Comparison of ENCODE assay signal across 24 cellular contexts in genomic region chr2:45879406-45879805, GRCh38.
DNase-seq lines count a peak whose midpoint lies in the region; ATAC-seq, FAIRE-seq and TF ChIP-seq lines count a peak whose summit lies in the region.
"Had no signal": no experiment of that assay in that cellular context is flagged by ENCODE, and none has a peak within 500 bp of the region (broad histone marks: within the 10 kb centered on the region; RNA-seq: fewer than 3 reads in every experiment).

No MANE protein-coding gene starts in this region.

- no peak overlapping the region for H3K9ac ChIP-seq in OCI-LY1 (ENCODE audit: low read length)
- H3K9ac ChIP-seq in HepG2 (ENCODE audit: insufficient read depth, low read depth, low read length): no peak overlapping the region

- intact Hi-C loops in HepG2 (cut with micrococcal nuclease; ENCODE audit: unreplicated experiment) (no loop called here), posterior cingulate gyrus (cut with DNase I) (no loop called here)

- H3K36me3 ChIP-seq in OCI-LY1 (ENCODE audit: insufficient read depth, low read length): peaks cover 2% of the 10 kb centered on the region
- no peaks in the 10 kb centered on the region for H3K36me3 ChIP-seq in HepG2 (replicated peaks in 1 of 2; ENCODE audit: control insufficient read depth in 1 of 2, insufficient read depth in 2 of 2, low read length in 2 of 2)
- H3K36me3 ChIP-seq: ascending aorta, suprapubic skin had no signal

- H4K20me1 ChIP-seq in OCI-LY1 (ENCODE audit: insufficient read depth, low read length): no peaks in the 10 kb centered on the region
- no peaks in the 10 kb centered on the region for H4K20me1 ChIP-seq in HepG2 (ENCODE audit: insufficient read depth, low read length)

- FAIRE-seq in GM12891 (lab: Jason Lieb, UNC) (peak; percentile 47), HepG2 (lab: Jason Lieb, UNC) (no peak)
- FAIRE-seq: GM18507, islet of Langerhans had no signal

- H3F3A ChIP-seq in OCI-LY1 (ENCODE audit: insufficient read depth, low read length): no peaks in the 10 kb centered on the region

- 42% methylated on average over 6 of the region's 6 CpGs for WGBS in HepG2 (ENCODE audit: low lambda C conversion rate)

- H3K79me2 ChIP-seq in OCI-LY1 (ENCODE audit: insufficient read depth, low read length) (no peaks in the 10 kb centered on the region), HepG2 (ENCODE audit: insufficient read depth, low read length) (no peaks in the 10 kb centered on the region)

- H3K4me1 ChIP-seq in OCI-LY1 (ENCODE audit: insufficient read depth, low read length, severe bottlenecking) (peaks cover 10% of the 10 kb centered on the region), HepG2 (ENCODE audit: insufficient read depth, low read length) (no peaks in the 10 kb centered on the region)

- H2AFZ ChIP-seq in OCI-LY1 (ENCODE audit: low read length) (no peak overlapping the region), HepG2 (ENCODE audit: low read length) (no peak overlapping the region)

- DNase-seq in G401 (ENCODE audit: low spot score): peak; percentile 35
- DNase-seq in GM12891 (ENCODE audit: insufficient read length, low spot score): no peak
- no peak for DNase-seq in HepG2 (ENCODE audit: low spot score)
- DNase-seq in NCI-H748 treated with DMSO at 0.1 percent for 48 hours (lab: John Stamatoyannopoulos, UW): no peak
- no peak for DNase-seq in posterior cingulate gyrus
- DNase-seq: activated CD4-positive, alpha-beta T cell treated with anti-CD3 and anti-CD28 coated beads, Interleukin-2, amount 50 U/mL, for 48 hours; activated naive CD4-positive, alpha-beta T cell treated with Interleukin-2 at 50 U/mL for 16 hours; effector memory CD8-positive, alpha-beta T cell; GDM1; H7; heart right ventricle; KBM-7; NCI-H1105 treated with DMSO at 0.1 percent for 48 hours; SHP77 treated with DMSO at 0.1 percent for 48 hours; stimulated activated CD4-positive, alpha-beta T cell treated with anti-CD3 and anti-CD28 coated beads, Interleukin-4, amount 100 ng/mL, for 4 hours; T-helper 1 cell had no signal

- TF ChIP-seq RAD21 in HepG2 (CRISPR knock-in tag; IDR thresholded peaks at IDR 0.05): no peak

- POLR2A ChIA-PET in HepG2 (lab: Yijun Ruan, JAX): no interaction called here

- H3K27me3 ChIP-seq in OCI-LY1 (ENCODE audit: insufficient read depth, low read length) (no peaks in the 10 kb centered on the region), HepG2 (ENCODE audit: control insufficient read depth in 1 of 2, insufficient read depth in 2 of 2, low read length in 2 of 2) (no peaks in the 10 kb centered on the region)
- H3K27me3 ChIP-seq: ascending aorta, heart right ventricle, suprapubic skin had no signal

- BruUV-seq in HepG2 (replicated peaks; lab: Mats Ljungman, UMichigan): no TSS peak

- TF ChIP-seq CTCF in OCI-LY1 (IDR thresholded peaks at IDR 0.05; ENCODE audit: low read length) (peak; percentile 25), HepG2 (CRISPR knock-in tag; IDR thresholded peaks at IDR 0.05) (0 out of 2 replicates have a peak, but pooled peaks have one; percentile 8)

- in situ Hi-C loops in G401 (cut with HindIII; ENCODE audit: low sequenced_read_pairs) (no loop called here), HepG2 (cut with HindIII; ENCODE audit: extremely low pct_ligation_motif_present, low pct_unique_long_range_greater_than_20kb) (no loop called here)

- TF ChIP-seq POLR2A in GM12891 (IDR thresholded peaks at IDR 0.05; ENCODE audit: low read depth, low read length): no peak
- no peak for TF ChIP-seq POLR2A in HepG2 (IDR thresholded peaks at IDR 0.05; ENCODE audit: insufficient read depth in 1 of 2, low read depth in 2 of 2, low read length in 2 of 2)

- ATAC-seq in HepG2 (peak; percentile 79), HG03280 (IDR thresholded peaks at IDR 0.05; ENCODE audit: unreplicated experiment) (no peak), esophagus mucosa (no peak)
- ATAC-seq: effector memory CD8-positive, alpha-beta T cell; heart right ventricle had no signal

- CTCF ChIA-PET in HepG2 (lab: Yijun Ruan, JAX; ENCODE audit: low intra/inter-chr PET ratio, low total read pairs): no interaction called here

- no peaks in the 10 kb centered on the region for H3K9me2 ChIP-seq in OCI-LY1 (ENCODE audit: low read depth, low read length)

- TF ChIP-seq EP300 in HepG2 (IDR thresholded peaks at IDR 0.05; ENCODE audit: low read depth in 2 of 2, low read length in 2 of 2): no peak
- TF ChIP-seq EP300 in HepG2 (CRISPR knock-in tag; IDR thresholded peaks at IDR 0.05; ENCODE audit: borderline replicate concordance): no peak

- H3K4me2 ChIP-seq in OCI-LY1 (ENCODE audit: low read length) (no peak overlapping the region), HepG2 (ENCODE audit: low read depth, low read length) (no peak overlapping the region)
- H3K4me2 ChIP-seq: smooth muscle cell had no signal

- H3K27ac ChIP-seq in OCI-LY1 (ENCODE audit: low read depth, low read length, poor library complexity, severe bottlenecking): no peak overlapping the region
- H3K27ac ChIP-seq in HepG2 (ENCODE audit: extremely low read length, insufficient read depth, low read length): no peak overlapping the region
- H3K27ac ChIP-seq: ascending aorta, heart right ventricle, suprapubic skin had no signal

- H3K4me3 ChIP-seq in OCI-LY1 (ENCODE audit: low read depth, low read length, poor library complexity, severe bottlenecking): no peak overlapping the region
- no peak overlapping the region for H3K4me3 ChIP-seq in HepG2 (replicated peaks in 1 of 3; ENCODE audit: insufficient read depth in 1 of 3, low read depth in 2 of 3, low read length in 3 of 3)
- H3K4me3 ChIP-seq: ascending aorta, heart right ventricle, smooth muscle cell, suprapubic skin had no signal

- H3K9me3 ChIP-seq in OCI-LY1 (ENCODE audit: low read length) (peaks cover 10% of the 10 kb centered on the region; the same call in 1 of the 2 replicates), HepG2 (ENCODE audit: low read length) (no peaks in the 10 kb centered on the region)

TF ChIP-seq in GM12891, 5 proteins besides CTCF, POLR2A, EP300 and RAD21:
- TF ChIP-seq POU2F2 (IDR thresholded peaks at IDR 0.05; ENCODE audit: low read depth, low read length): peak; percentile 83; the same call in 1 of the 2 replicates
- no peak for TF ChIP-seq SPI1 (IDR thresholded peaks at IDR 0.05; ENCODE audit: low read depth, low read length)
TF ChIP-seq in GM12891: peak in this region for 1.

TF ChIP-seq in HepG2, 621 proteins besides CTCF, POLR2A, EP300 and RAD21:
- TF ChIP-seq ZNF251 (CRISPR knock-in tag; IDR thresholded peaks at IDR 0.05): no peak
- no peak for TF ChIP-seq HNRNPL (IDR thresholded peaks at IDR 0.05; ENCODE audit: low read depth, low read length)
- no peak for TF ChIP-seq PLRG1 (conservative IDR thresholded peaks at IDR 0.05)
- no peak for TF ChIP-seq TOPORS (CRISPR knock-in tag; IDR thresholded peaks at IDR 0.05)
- no peak for TF ChIP-seq DR1 (CRISPR knock-in tag; IDR thresholded peaks at IDR 0.05)
- no peak for TF ChIP-seq ZNF777 (CRISPR knock-in tag; IDR thresholded peaks at IDR 0.05)
- no peak for TF ChIP-seq ZNF224 (CRISPR knock-in tag; IDR thresholded peaks at IDR 0.05)
- TF ChIP-seq CENPBD1 (CRISPR knock-in tag; IDR thresholded peaks at IDR 0.05; ENCODE audit: borderline replicate concordance, low read depth): no peak
- no peak for TF ChIP-seq RXRA (CRISPR knock-in tag; IDR thresholded peaks at IDR 0.05)
- no peak for TF ChIP-seq ATF5 (CRISPR knock-in tag; IDR thresholded peaks at IDR 0.05; ENCODE audit: low read depth)
- no peak for TF ChIP-seq THYN1 (CRISPR knock-in tag; IDR thresholded peaks at IDR 0.05; ENCODE audit: borderline replicate concordance, low read depth)
- TF ChIP-seq ZFP1 (CRISPR knock-in tag; IDR thresholded peaks at IDR 0.05): no peak
